3 cellular contexts compared by ENCODE assay signal in genomic region chr11:101779167-101779566, GRCh38.
A peak's percentile ranks its signal among the peaks of the same experiment; 100 is the strongest.
DNase-seq lines count a peak whose midpoint lies in the region; ATAC-seq, FAIRE-seq and TF ChIP-seq lines count a peak whose summit lies in the region.
"Not testable (repeated sequence)": the region's sequence is repeated elsewhere in the genome, so short reads cannot be mapped to it uniquely, and the experiment has no call there.

No MANE protein-coding gene starts in this region.

- not testable (repeated sequence) for H3K9me3 ChIP-seq in A549; HEK293 (ENCODE audit: control insufficient read depth, insufficient read depth, low read depth, low read length); K562 (replicated peaks; ENCODE audit: control insufficient read depth, insufficient read depth, low read depth, low read length)

- not testable (repeated sequence) for H3K4me2 ChIP-seq in A549; K562 (ENCODE audit: insufficient read depth, low read length)

- not testable (repeated sequence) for H3K4me3 ChIP-seq in A549; HEK293 (ENCODE audit: low read depth, low read length); K562

- H3K9ac ChIP-seq in K562 (ENCODE audit: insufficient read depth in 1 of 2, low read depth in 2 of 2, low read length in 2 of 2) = not testable (repeated sequence)

- ATAC-seq in A549, K562: not testable (repeated sequence)

- in situ Hi-C loops in K562 (cut with MboI) = not testable (repeated sequence)

- H3K36me3 ChIP-seq in HEK293 (ENCODE audit: control insufficient read depth in 2 of 2, insufficient read depth in 1 of 2, low read length in 2 of 2); K562 (ENCODE audit: control insufficient read depth, insufficient read depth, low read length): not testable (repeated sequence)

- TF ChIP-seq CTCF in A549 (IDR thresholded peaks at IDR 0.05); HEK293 (tag by site-specific recombination; IDR thresholded peaks at IDR 0.05); K562 (IDR thresholded peaks at IDR 0.05 in 2 of 3, conservative IDR thresholded peaks at IDR 0.05 in 1 of 3; ENCODE audit: insufficient read depth in 2 of 3, low read depth in 1 of 3, low read length in 3 of 3): not testable (repeated sequence)

- H4K20me1 ChIP-seq in K562 (replicated peaks; ENCODE audit: control insufficient read depth, insufficient read depth, low read length) = not testable (repeated sequence)

- not testable (repeated sequence) for H2AFZ ChIP-seq in K562 (ENCODE audit: low read depth, low read length)

- not testable (repeated sequence) for H3K27ac ChIP-seq in A549; HEK293 (ENCODE audit: extremely low read depth, low read depth, low read length); K562 (ENCODE audit: extremely low read depth, low read depth, low read length)

- not testable (repeated sequence) for TF ChIP-seq EP300 in A549 (IDR thresholded peaks at IDR 0.05); K562 (IDR thresholded peaks at IDR 0.05; ENCODE audit: low read length)

- intact Hi-C loops in K562 (cut with micrococcal nuclease) = not testable (repeated sequence)

- H3K9me1 ChIP-seq in K562 (ENCODE audit: control insufficient read depth, insufficient read depth, low read length) = not testable (repeated sequence)

- POLR2A ChIA-PET in A549 (lab: Yijun Ruan, JAX); HEK293 (lab: Yijun Ruan, JAX); K562 (lab: Yijun Ruan, JAX): not testable (repeated sequence)

- 25% methylated on average over 1 of the region's 1 CpG for WGBS in A549 (ENCODE audit: missing lambda C conversion rate)
- 0% methylated on average over 1 of the region's 1 CpG for WGBS in K562 (ENCODE audit: insufficient coverage, low coverage, missing lambda C conversion rate)

- not testable (repeated sequence) for H3K27me3 ChIP-seq in K562 (ENCODE audit: control insufficient read depth in 2 of 2, insufficient read depth in 2 of 2, low read length in 2 of 2)

- not testable (repeated sequence) for TF ChIP-seq POLR2A in A549 (IDR thresholded peaks at IDR 0.05; ENCODE audit: low read length); K562 (conservative IDR thresholded peaks at IDR 0.05)

- not testable (repeated sequence) for BruUV-seq in K562 (replicated peaks; lab: Mats Ljungman, UMichigan)

- not testable (repeated sequence) for FAIRE-seq in A549 (lab: Jason Lieb, UNC); K562 (lab: Jason Lieb, UNC)

- H3K79me2 ChIP-seq in K562 (ENCODE audit: control insufficient read depth, insufficient read depth, low read length) = not testable (repeated sequence)

- DNase-seq in A549 (ENCODE audit: low read depth in 1 of 2, low spot score in 1 of 2); K562 (ENCODE audit: extremely low read depth in 1 of 4, low spot score in 3 of 4): not testable (repeated sequence)

- not testable (repeated sequence) for TF ChIP-seq RAD21 in A549 (conservative IDR thresholded peaks at IDR 0.05 in 1 of 2, IDR thresholded peaks at IDR 0.05 in 1 of 2); K562 (CRISPR knock-in tag; conservative IDR thresholded peaks at IDR 0.05 in 1 of 2, IDR thresholded peaks at IDR 0.05 in 1 of 2)

- CTCF ChIA-PET in A549 (lab: Yijun Ruan, JAX); HEK293 (lab: Yijun Ruan, JAX); K562 (lab: Yijun Ruan, JAX; ENCODE audit: low intra/inter-chr PET ratio): not testable (repeated sequence)

- not testable (repeated sequence) for H3K4me1 ChIP-seq in A549; HEK293 (ENCODE audit: control insufficient read depth, insufficient read depth, low read length); K562 (replicated peaks in 1 of 2; ENCODE audit: control insufficient read depth in 2 of 2, insufficient read depth in 2 of 2, low read length in 2 of 2)

TF ChIP-seq in A549, 52 proteins besides CTCF, POLR2A, EP300 and RAD21:
- TF ChIP-seq ZFP36 (IDR thresholded peaks at IDR 0.05; ENCODE audit: borderline replicate concordance, partially characterized antibody) = peak; percentile 91

TF ChIP-seq in HEK293, 187 proteins besides CTCF, POLR2A, EP300 and RAD21:
- TF ChIP-seq ZNF585B (tag by site-specific recombination; IDR thresholded peaks at IDR 0.05) = peak; percentile 82

TF ChIP-seq in K562, 482 proteins besides CTCF, POLR2A, EP300 and RAD21:
- peak; percentile 28 for TF ChIP-seq ZFP36 (IDR thresholded peaks at IDR 0.05; ENCODE audit: low read depth, low read length, partially characterized antibody)
TF ChIP-seq in K562: peak in this region for 1; not testable (repeated sequence) for 481.
